15 cellular contexts compared by ENCODE assay signal in the genomic region with DNA sequence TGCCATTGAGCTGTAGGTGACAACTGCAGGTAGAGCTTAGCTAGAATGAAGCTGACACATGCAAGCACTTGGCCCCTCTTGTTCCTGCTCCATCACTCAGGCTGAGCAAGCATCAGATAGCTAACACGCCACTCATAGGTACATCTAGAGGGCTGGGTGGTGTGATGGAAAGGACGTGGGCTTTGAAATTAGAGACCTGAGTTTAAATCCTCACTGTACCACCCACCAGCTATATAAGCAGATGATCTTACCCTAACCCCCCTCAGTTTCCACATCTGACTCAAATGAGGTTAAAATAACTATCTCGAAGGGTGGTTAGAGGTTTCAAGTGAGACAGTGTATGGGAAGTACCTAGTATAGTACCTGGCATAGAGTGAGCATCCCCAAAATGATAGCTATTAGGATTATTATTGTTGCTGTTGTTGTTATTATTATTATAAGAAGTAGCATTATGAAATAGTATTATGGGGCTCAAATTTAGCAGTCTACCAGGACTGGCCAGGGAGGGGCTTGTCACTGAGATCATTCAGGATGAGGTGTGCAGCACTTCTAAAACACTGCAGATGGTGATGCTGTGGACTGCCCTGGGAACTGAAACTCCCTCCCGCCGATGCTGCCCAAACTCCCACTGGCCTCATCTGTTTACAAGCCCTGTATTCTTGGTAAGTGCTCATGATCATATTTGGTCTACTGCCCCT. TPM values are rescaled to one million over a fixed set of nuclear protein-coding genes. Genes with fewer than 3 reads are reported as not detected.
DNase-seq lines count a peak whose midpoint lies in the region; ATAC-seq lines count a peak whose summit lies in the region.
"Had no signal": no experiment of that assay in that cellular context is flagged by ENCODE, and none has a peak within 500 bp of the region (broad histone marks: within the 10 kb centered on the region; RNA-seq: fewer than 3 reads in every experiment).

No MANE protein-coding gene starts in this region.

- peaks cover 3% of the 10 kb centered on the region for H3K36me3 Mint-ChIP-seq in activated CD4-positive, alpha-beta T cell treated with anti-CD3 and anti-CD28 coated beads for 36 hours (ENCODE audit: low read depth)
- no peaks in the 10 kb centered on the region for H3K36me3 Mint-ChIP-seq in activated CD4-positive, alpha-beta T cell treated with anti-CD3 and anti-CD28 coated beads, Interleukin-2, amount 10 ng/mL, durations not matched to agents 7 days and 5 days (ENCODE audit: low read depth)
- H3K36me3 Mint-ChIP-seq in immature natural killer cell, result peaks cover 5 to 12% (median 10%) of the 10 kb centered on the region in 3 donors
- H3K36me3 Mint-ChIP-seq: mesothelial cell of epicardium had no signal

- intact Hi-C loops in activated CD4-positive, alpha-beta T cell treated with anti-CD3 and anti-CD28 coated beads for 36 hours (cut with DNase I, micrococcal nuclease), result no loop called here

- no peak overlapping the region for H3K4me3 ChIP-seq in SJCRH30
- H3K4me3 ChIP-seq: dorsolateral prefrontal cortex, PC-9, right atrium auricular region had no signal

- POLR2A ChIA-PET in activated CD4-positive, alpha-beta T cell treated with anti-CD3 and anti-CD28 coated beads for 36 hours (lab: Charles Lee), result no interaction called here
- POLR2A ChIA-PET in activated CD4-positive, alpha-beta T cell treated with anti-CD3 and anti-CD28 coated beads, Interleukin-2, amount 10 ng/mL, durations not matched to agents 7 days and 5 days (lab: Charles Lee), result no interaction called here

- H3K9me3 ChIP-seq in SJCRH30 (replicated peaks), result no peaks in the 10 kb centered on the region
- H3K9me3 ChIP-seq: right atrium auricular region had no signal

- no peak overlapping the region for H3K27ac ChIP-seq in SJCRH30
- H3K27ac ChIP-seq: dorsolateral prefrontal cortex, PC-9, right atrium auricular region had no signal

- H3K27me3 Mint-ChIP-seq in activated CD4-positive, alpha-beta T cell treated with anti-CD3 and anti-CD28 coated beads for 36 hours, result no peaks in the 10 kb centered on the region
- no peaks in the 10 kb centered on the region for H3K27me3 Mint-ChIP-seq in activated CD4-positive, alpha-beta T cell treated with anti-CD3 and anti-CD28 coated beads, Interleukin-2, amount 10 ng/mL, durations not matched to agents 7 days and 5 days
- no peaks in the 10 kb centered on the region for H3K27me3 Mint-ChIP-seq in immature natural killer cell (ENCODE audit: low read depth in 3 of 3)

- peak; percentile 72 for ATAC-seq in activated CD4-positive, alpha-beta T cell treated with anti-CD3 and anti-CD28 coated beads for 36 hours
- ATAC-seq in GM21423 (IDR thresholded peaks at IDR 0.05; ENCODE audit: unreplicated experiment), result peak; percentile 60
- ATAC-seq in HG03064 (IDR thresholded peaks at IDR 0.05; ENCODE audit: low read depth, unreplicated experiment), result peak; percentile 54

- DNase-seq in activated CD4-positive, alpha-beta T cell treated with anti-CD3 and anti-CD28 coated beads for 36 hours, result peak; percentile 5
- DNase-seq in activated CD4-positive, alpha-beta T cell treated with anti-CD3 and anti-CD28 coated beads, Interleukin-2, amount 10 ng/mL, durations not matched to agents 7 days and 5 days, result no peak
- DNase-seq in putamen (ENCODE audit: low spot score) (peak; percentile 85), immature natural killer cell (no peak), SJCRH30 (no peak)
- no peak for DNase-seq in stimulated activated CD4-positive, alpha-beta T cell treated with anti-CD3 and anti-CD28 coated beads, Interleukin-4, amount 100 ng/mL, for 4 hours
- DNase-seq: activated naive CD4-positive, alpha-beta T cell treated with Interleukin-2 at 50 U/mL for 16 hours; dorsolateral prefrontal cortex; NCI-H1105; PC-9 had no signal

- CTCF ChIA-PET in activated CD4-positive, alpha-beta T cell treated with anti-CD3 and anti-CD28 coated beads for 36 hours (lab: Charles Lee), result no interaction called here
- CTCF ChIA-PET in activated CD4-positive, alpha-beta T cell treated with anti-CD3 and anti-CD28 coated beads, Interleukin-2, amount 10 ng/mL, durations not matched to agents 7 days and 5 days (lab: Charles Lee), result no interaction called here

- H3K4me3 Mint-ChIP-seq in activated CD4-positive, alpha-beta T cell treated with anti-CD3 and anti-CD28 coated beads for 36 hours, result no peak overlapping the region
- no peak overlapping the region for H3K4me3 Mint-ChIP-seq in activated CD4-positive, alpha-beta T cell treated with anti-CD3 and anti-CD28 coated beads, Interleukin-2, amount 10 ng/mL, durations not matched to agents 7 days and 5 days
- no peak overlapping the region for H3K4me3 Mint-ChIP-seq in immature natural killer cell
- H3K4me3 Mint-ChIP-seq: mesothelial cell of epicardium had no signal

- peaks cover 3% of the 10 kb centered on the region for H3K4me1 Mint-ChIP-seq in activated CD4-positive, alpha-beta T cell treated with anti-CD3 and anti-CD28 coated beads for 36 hours
- H3K4me1 Mint-ChIP-seq in activated CD4-positive, alpha-beta T cell treated with anti-CD3 and anti-CD28 coated beads, Interleukin-2, amount 10 ng/mL, durations not matched to agents 7 days and 5 days, result no peaks in the 10 kb centered on the region
- no peaks in the 10 kb centered on the region for H3K4me1 Mint-ChIP-seq in immature natural killer cell
- H3K4me1 Mint-ChIP-seq: mesothelial cell of epicardium had no signal

- H3K27me3 ChIP-seq in SJCRH30, result no peaks in the 10 kb centered on the region
- H3K27me3 ChIP-seq: dorsolateral prefrontal cortex, right atrium auricular region had no signal

- H3K4me1 ChIP-seq in SJCRH30, result no peaks in the 10 kb centered on the region

- no peaks in the 10 kb centered on the region for H3K36me3 ChIP-seq in SJCRH30
- H3K36me3 ChIP-seq: right atrium auricular region had no signal

- no peak overlapping the region for H3K27ac Mint-ChIP-seq in activated CD4-positive, alpha-beta T cell treated with anti-CD3 and anti-CD28 coated beads for 36 hours
- H3K27ac Mint-ChIP-seq in activated CD4-positive, alpha-beta T cell treated with anti-CD3 and anti-CD28 coated beads, Interleukin-2, amount 10 ng/mL, durations not matched to agents 7 days and 5 days, result no peak overlapping the region
- no peak overlapping the region for H3K27ac Mint-ChIP-seq in immature natural killer cell
- H3K27ac Mint-ChIP-seq: mesothelial cell of epicardium had no signal

- H3K9me3 Mint-ChIP-seq in activated CD4-positive, alpha-beta T cell treated with anti-CD3 and anti-CD28 coated beads for 36 hours (ENCODE audit: low read depth), result no peaks in the 10 kb centered on the region
- no peaks in the 10 kb centered on the region for H3K9me3 Mint-ChIP-seq in activated CD4-positive, alpha-beta T cell treated with anti-CD3 and anti-CD28 coated beads, Interleukin-2, amount 10 ng/mL, durations not matched to agents 7 days and 5 days
- H3K9me3 Mint-ChIP-seq in immature natural killer cell, result no peaks in the 10 kb centered on the region

RNA-seq across cellular contexts. Expression of gene REELD1, which starts 59.0 kb away (rescaled TPM):
- under 1 TPM; 0.09 to 0.16 TPM for total RNA-seq in activated CD4-positive, alpha-beta T cell treated with anti-CD3 and anti-CD28 coated beads for 36 hours
- total RNA-seq in activated CD4-positive, alpha-beta T cell treated with anti-CD3 and anti-CD28 coated beads, Interleukin-2, amount 10 ng/mL, durations not matched to agents 7 days and 5 days, result under 1 TPM; 0.08 to 0.20 TPM
- polyA plus RNA-seq in immature natural killer cell, result not detected
- not detected in 2 replicates for total RNA-seq in SJCRH30 (2014; rRNA removed; shearing (Covaris generic))
- total RNA-seq: A172, PC-9 had no signal

Comparison
In these comparisons a context has a peak if more than half of its experiments do, and no peak if none do; other contexts are left out.
1. DNase-seq: peak in activated CD4-positive, alpha-beta T cell treated with anti-CD3 and anti-CD28 coated beads for 36 hours (single experiment) and putamen (single experiment); none in activated CD4-positive, alpha-beta T cell treated with anti-CD3 and anti-CD28 coated beads, Interleukin-2, amount 10 ng/mL, durations not matched to agents 7 days and 5 days (single experiment), immature natural killer cell (0 of 3), stimulated activated CD4-positive, alpha-beta T cell treated with anti-CD3 and anti-CD28 coated beads, Interleukin-4, amount 100 ng/mL, for 4 hours (0 of 2) and SJCRH30 (0 of 2).
2. Peak in every context shown above with its lines, with median percentiles within 50 percentile points of each other: ATAC-seq.